8 cellular contexts compared by ENCODE assay signal in the genomic region with DNA sequence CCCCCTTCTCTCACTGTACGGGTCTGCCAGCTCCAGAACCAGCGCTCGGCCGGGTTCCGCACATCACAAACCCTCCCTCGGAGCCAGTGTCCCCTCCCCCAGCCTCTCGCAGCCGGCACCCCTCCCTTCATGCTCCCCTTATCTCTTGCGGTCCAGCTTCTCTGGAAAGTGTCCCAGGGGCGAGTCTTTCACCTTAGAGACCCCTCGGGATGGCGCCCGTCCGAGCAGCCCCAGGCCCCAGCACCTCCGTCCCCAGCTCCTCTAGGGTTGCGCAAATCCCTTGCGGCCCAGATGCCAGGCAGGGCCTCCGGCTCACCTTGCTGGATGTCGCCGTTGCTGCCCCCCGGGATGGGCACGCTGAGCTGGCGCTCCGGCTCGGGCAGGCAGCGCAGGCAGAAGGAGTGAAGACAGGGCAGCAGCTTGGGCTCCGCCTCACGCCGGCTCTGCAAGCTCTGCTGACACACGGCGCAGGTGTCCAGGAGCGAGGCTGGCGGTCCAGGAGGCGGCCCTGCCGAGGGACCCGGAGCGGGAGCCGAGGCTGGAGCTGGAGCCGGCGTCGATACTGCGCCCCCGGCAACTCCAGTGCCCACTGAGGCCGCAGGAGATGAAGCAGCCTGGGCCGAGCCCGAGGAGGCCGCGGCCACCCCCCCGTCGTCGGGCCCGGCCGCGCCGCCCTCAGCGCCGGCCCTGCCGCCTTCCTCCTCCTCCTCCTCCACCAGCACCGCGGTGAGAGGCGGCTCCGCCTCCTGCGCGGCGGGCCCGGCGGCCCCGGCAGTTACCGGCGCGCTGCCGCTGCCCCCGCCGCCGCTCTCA. TPM values are rescaled to one million over a fixed set of nuclear protein-coding genes. Genes with fewer than 3 reads are reported as not detected.
A peak's percentile ranks its signal among the peaks of the same experiment; 100 is the strongest.
DNase-seq lines count a peak whose midpoint lies in the region; ATAC-seq and TF ChIP-seq lines count a peak whose summit lies in the region.

No MANE protein-coding gene starts in this region.

- DNase-seq in COR-L47 (lab: John Stamatoyannopoulos, UW) (peak; percentile 10), iPS DF 6.9 (ENCODE audit: low read depth, low spot score) (no peak), sigmoid colon (peak; percentile 72), NCI-H1694 (lab: John Stamatoyannopoulos, UW) (no peak)

- no CpG with 5 or more reads among the region's 75 CpGs for WGBS in iPS DF 6.9 (ENCODE audit: insufficient coverage, insufficient read length)
- WGBS in sigmoid colon, 2 donors, result 0 to 1% methylated on average over 75 of the region's 75 CpGs

- intact Hi-C loops in sigmoid colon (cut with DNase I), result loop anchor here (1.0 to 10.0 kb wide), 3 partner anchors 71 to 526 kb away; partner anchors contain the start of gene BCAS2

- no peaks in the 10 kb centered on the region for H3K27me3 ChIP-seq in iPS DF 6.9 (ENCODE audit: control insufficient read depth, insufficient read depth, low read length)
- no peaks in the 10 kb centered on the region for H3K27me3 ChIP-seq in sigmoid colon

- H3K4me3 ChIP-seq in iPS DF 6.9 (ENCODE audit: low read length) (peak overlapping the region; percentile 90), sigmoid colon (peak overlapping the region; percentile 85 to 96 (median 86))

- ATAC-seq in GM19467 (IDR thresholded peaks at IDR 0.05; ENCODE audit: unreplicated experiment), result peak; percentile 52
- ATAC-seq in HG03558 (IDR thresholded peaks at IDR 0.05; ENCODE audit: extremely low read depth, unreplicated experiment), result peak; percentile 23
- peak; percentile 62 for ATAC-seq in SK-N-SH treated with all-trans-retinoic acid at 6 μM for 48 hours

- no peak for TF ChIP-seq EP300 in sigmoid colon (IDR thresholded peaks at IDR 0.05)

- H3K36me3 ChIP-seq in iPS DF 6.9 (ENCODE audit: control insufficient read depth, insufficient read depth, low read length), result no peaks in the 10 kb centered on the region
- H3K36me3 ChIP-seq in sigmoid colon, result no peaks in the 10 kb centered on the region

- H3K9me3 ChIP-seq in iPS DF 6.9 (ENCODE audit: control insufficient read depth, insufficient read depth, low read length), result no peaks in the 10 kb centered on the region
- no peaks in the 10 kb centered on the region for H3K9me3 ChIP-seq in sigmoid colon

- TF ChIP-seq POLR2A in sigmoid colon (IDR thresholded peaks at IDR 0.05), result no peak

- H3K4me1 ChIP-seq in iPS DF 6.9 (ENCODE audit: control insufficient read depth, insufficient read depth, low read length), result no peaks in the 10 kb centered on the region; the same call in 1 of the 2 replicates
- H3K4me1 ChIP-seq in sigmoid colon, result peaks cover 0 to 42% (median 33%) of the 10 kb centered on the region in 4 donors

- TF ChIP-seq CTCF in sigmoid colon (IDR thresholded peaks at IDR 0.05), result no peak

- H3K27ac ChIP-seq in angular gyrus (ENCODE audit: low read depth, low read length) (peak overlapping the region; percentile 58), iPS DF 6.9 (ENCODE audit: low read length) (no peak overlapping the region), sigmoid colon (peak overlapping the region; percentile 88 to 98 (median 98))

TF ChIP-seq in SK-N-SH treated with all-trans-retinoic acid at 6 μM for 48 hours, 23 proteins besides CTCF, POLR2A, EP300 and RAD21:
- TF ChIP-seq CSDC2 (CRISPR knock-in tag; IDR thresholded peaks at IDR 0.05) (no peak), ZNF565 (CRISPR knock-in tag; conservative IDR thresholded peaks at IDR 0.05; ENCODE audit: low read depth) (no peak), RARB (CRISPR knock-in tag; IDR thresholded peaks at IDR 0.05) (no peak), ISL1 (CRISPR knock-in tag; IDR thresholded peaks at IDR 0.05) (no peak), ZNF8 (CRISPR knock-in tag; IDR thresholded peaks at IDR 0.05) (no peak), ZFP3 (CRISPR knock-in tag; IDR thresholded peaks at IDR 0.05) (no peak), ZFP30 (CRISPR knock-in tag; IDR thresholded peaks at IDR 0.05) (no peak), GLIS3 (CRISPR knock-in tag; IDR thresholded peaks at IDR 0.05) (no peak), PPARA (CRISPR knock-in tag; IDR thresholded peaks at IDR 0.05; ENCODE audit: borderline replicate concordance) (no peak)
- TF ChIP-seq, protein P1, sequence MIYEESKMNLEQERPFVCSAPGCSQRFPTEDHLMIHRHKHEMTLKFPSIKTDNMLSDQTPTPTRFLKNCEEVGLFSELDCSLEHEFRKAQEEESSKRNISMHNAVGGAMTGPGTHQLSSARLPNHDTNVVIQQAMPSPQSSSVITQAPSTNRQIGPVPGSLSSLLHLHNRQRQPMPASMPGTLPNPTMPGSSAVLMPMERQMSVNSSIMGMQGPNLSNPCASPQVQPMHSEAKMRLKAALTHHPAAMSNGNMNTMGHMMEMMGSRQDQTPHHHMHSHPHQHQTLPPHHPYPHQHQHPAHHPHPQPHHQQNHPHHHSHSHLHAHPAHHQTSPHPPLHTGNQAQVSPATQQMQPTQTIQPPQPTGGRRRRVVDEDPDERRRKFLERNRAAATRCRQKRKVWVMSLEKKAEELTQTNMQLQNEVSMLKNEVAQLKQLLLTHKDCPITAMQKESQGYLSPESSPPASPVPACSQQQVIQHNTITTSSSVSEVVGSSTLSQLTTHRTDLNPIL (CRISPR knock-in tag; IDR thresholded peaks at IDR 0.05; ENCODE audit: low read depth), result no peak
- TF ChIP-seq, protein P2, sequence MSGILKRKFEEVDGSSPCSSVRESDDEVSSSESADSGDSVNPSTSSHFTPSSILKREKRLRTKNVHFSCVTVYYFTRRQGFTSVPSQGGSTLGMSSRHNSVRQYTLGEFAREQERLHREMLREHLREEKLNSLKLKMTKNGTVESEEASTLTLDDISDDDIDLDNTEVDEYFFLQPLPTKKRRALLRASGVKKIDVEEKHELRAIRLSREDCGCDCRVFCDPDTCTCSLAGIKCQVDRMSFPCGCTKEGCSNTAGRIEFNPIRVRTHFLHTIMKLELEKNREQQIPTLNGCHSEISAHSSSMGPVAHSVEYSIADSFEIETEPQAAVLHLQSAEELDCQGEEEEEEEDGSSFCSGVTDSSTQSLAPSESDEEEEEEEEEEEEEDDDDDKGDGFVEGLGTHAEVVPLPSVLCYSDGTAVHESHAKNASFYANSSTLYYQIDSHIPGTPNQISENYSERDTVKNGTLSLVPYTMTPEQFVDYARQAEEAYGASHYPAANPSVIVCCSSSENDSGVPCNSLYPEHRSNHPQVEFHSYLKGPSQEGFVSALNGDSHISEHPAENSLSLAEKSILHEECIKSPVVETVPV (CRISPR knock-in tag; IDR thresholded peaks at IDR 0.05), result no peak

RNA-seq across cellular contexts. Expression of gene TRIM33, which starts 0.6 kb away (rescaled TPM):
- total RNA-seq in sigmoid colon, result 10 to 100 TPM; 38.7 to 42.0 (median 41.5) TPM
- 1 to 10 TPM; 4.6 to 8.9 (median 4.8) TPM for polyA plus RNA-seq in sigmoid colon

Comparison
In these comparisons a context has a peak if more than half of its experiments do, and no peak if none do; other contexts are left out.
1. DNase-seq: peak in COR-L47 (single experiment) and sigmoid colon (single experiment); none in iPS DF 6.9 (single experiment) and NCI-H1694 (single experiment).
2. Peak in every context shown above with its lines, with median percentiles within 50 percentile points of each other: ATAC-seq.